Comparison of ENCODE assay signal across 9 cellular contexts in genomic region chr16:11682655-11683096, GRCh38. TPM values are rescaled to one million over a fixed set of nuclear protein-coding genes. Genes with fewer than 3 reads are reported as not detected.
DNase-seq lines count a peak whose midpoint lies in the region; ATAC-seq, FAIRE-seq and TF ChIP-seq lines count a peak whose summit lies in the region.
"Had no signal": no experiment of that assay in that cellular context is flagged by ENCODE, and none has a peak within 500 bp of the region (broad histone marks: within the 10 kb centered on the region; RNA-seq: fewer than 3 reads in every experiment).

No MANE protein-coding gene starts in this region.

- no peaks in the 10 kb centered on the region for H3K27me3 ChIP-seq in CD4-positive, alpha-beta memory T cell (ENCODE audit: insufficient read depth, low read length)
- H3K27me3 ChIP-seq in HAP-1 (ENCODE audit: low read depth) (no peaks in the 10 kb centered on the region), upper lobe of right lung (no peaks in the 10 kb centered on the region)

- DNase-seq in CD4-positive, alpha-beta memory T cell: no peak
- peak; percentile 60 for DNase-seq in H54 (ENCODE audit: insufficient read length, low spot score)
- peak; percentile 9 for DNase-seq in activated B cell treated with CpG ODN at 0.5 μM for 24 hours
- no peak for DNase-seq in mucosa of descending colon
- DNase-seq in HAP-1 (ENCODE audit: low spot score in 2 of 2): no peak
- no peak for DNase-seq in GM19238 (ENCODE audit: insufficient read length, low spot score)
- DNase-seq in upper lobe of right lung: no peak
- no peak for DNase-seq in LoVo (ENCODE audit: low spot score)

- in situ Hi-C loops in HAP-1 (cut with MboI; ENCODE audit: low sequenced_read_pairs): no loop called here

- no peak for TF ChIP-seq CTCF in activated B cell treated with CpG ODN at 0.5 μM for 24 hours (IDR thresholded peaks at IDR 0.05)
- TF ChIP-seq CTCF in mucosa of descending colon (IDR thresholded peaks at IDR 0.05): no peak
- no peak for TF ChIP-seq CTCF in upper lobe of right lung (IDR thresholded peaks at IDR 0.05)

- no peaks in the 10 kb centered on the region for H3K9me3 Mint-ChIP-seq in CD4-positive, alpha-beta memory T cell
- H3K9me3 Mint-ChIP-seq in activated B cell treated with CpG ODN at 0.5 μM for 24 hours: no peaks in the 10 kb centered on the region

- H3K4me3 ChIP-seq in CD4-positive, alpha-beta memory T cell (ENCODE audit: low read length in 2 of 2): no peak overlapping the region
- H3K4me3 ChIP-seq in mucosa of descending colon (no peak overlapping the region), HAP-1 (no peak overlapping the region), upper lobe of right lung (no peak overlapping the region)

- peak; percentile 22 for ATAC-seq in activated B cell treated with CpG ODN at 0.5 μM for 24 hours (ENCODE audit: low read depth)
- peak; percentile 29 for ATAC-seq in mucosa of descending colon
- ATAC-seq in upper lobe of right lung: no peak

- POLR2A ChIA-PET in CD4-positive, alpha-beta memory T cell (lab: Charles Lee; ENCODE audit: partially characterized antibody): no interaction called here
- POLR2A ChIA-PET in activated B cell treated with CpG ODN at 0.5 μM for 24 hours (lab: Charles Lee): interaction anchor here (0.9 to 1.8 kb wide), 10 partner anchors 8 to 738 kb away, joined by 3 to 23 read pairs (median 6); partner anchors contain the start of genes CLEC16A, LITAF, SNN and SOCS1

- intact Hi-C loops in CD4-positive, alpha-beta memory T cell (cut with micrococcal nuclease): no loop called here
- intact Hi-C loops in activated B cell treated with CpG ODN at 0.5 μM for 24 hours (cut with micrococcal nuclease) (loop anchor here (1.0 to 10.0 kb wide), 4 partner anchors 13 to 578 kb away; partner anchors contain the start of gene SOCS1), mucosa of descending colon (cut with DNase I, micrococcal nuclease) (no loop called here), upper lobe of right lung (cut with DNase I) (no loop called here)

- H3K27ac ChIP-seq in CD4-positive, alpha-beta memory T cell (ENCODE audit: low read depth, low read length): no peak overlapping the region
- no peak overlapping the region for H3K27ac ChIP-seq in upper lobe of right lung

- CTCF ChIA-PET in CD4-positive, alpha-beta memory T cell (lab: Charles Lee; ENCODE audit: partially characterized antibody): no interaction called here
- CTCF ChIA-PET in activated B cell treated with CpG ODN at 0.5 μM for 24 hours (lab: Charles Lee): interaction anchor here (1.4 kb wide), 1 partner anchor 718 kb away, joined by 4 read pairs; no protein-coding TSS in a partner anchor

- peaks cover 39% of the 10 kb centered on the region for H3K4me1 ChIP-seq in CD4-positive, alpha-beta memory T cell (ENCODE audit: insufficient read depth, low read length)
- H3K4me1 ChIP-seq in mucosa of descending colon (ENCODE audit: low read depth) (peaks cover 19% of the 10 kb centered on the region), HAP-1 (no peaks in the 10 kb centered on the region), upper lobe of right lung (peaks cover 22% of the 10 kb centered on the region)

- TF ChIP-seq POLR2A in H54 (IDR thresholded peaks at IDR 0.05; ENCODE audit: low read depth, low read length): no peak

- H3K4me3 Mint-ChIP-seq in CD4-positive, alpha-beta memory T cell: peak overlapping the region in 3 of 8 donors; percentile 5 to 46 (median 17)
- H3K4me3 Mint-ChIP-seq in activated B cell treated with CpG ODN at 0.5 μM for 24 hours: peak overlapping the region; percentile 61

- H3K36me3 Mint-ChIP-seq in CD4-positive, alpha-beta memory T cell: peaks cover 39 to 90% of the 10 kb centered on the region in 2 donors
- peaks cover 80% of the 10 kb centered on the region for H3K36me3 Mint-ChIP-seq in activated B cell treated with CpG ODN at 0.5 μM for 24 hours (ENCODE audit: low read depth)

- H3K36me3 ChIP-seq in CD4-positive, alpha-beta memory T cell (ENCODE audit: insufficient read depth, low read length): peaks cover 69% of the 10 kb centered on the region
- H3K36me3 ChIP-seq in mucosa of descending colon (ENCODE audit: low read depth): peaks cover 7% of the 10 kb centered on the region
- peaks cover 50% of the 10 kb centered on the region for H3K36me3 ChIP-seq in HAP-1 (replicated peaks)
- H3K36me3 ChIP-seq in upper lobe of right lung: peaks cover 96% of the 10 kb centered on the region

- H3K27me3 Mint-ChIP-seq in CD4-positive, alpha-beta memory T cell: no peaks in the 10 kb centered on the region
- no peaks in the 10 kb centered on the region for H3K27me3 Mint-ChIP-seq in activated B cell treated with CpG ODN at 0.5 μM for 24 hours

- FAIRE-seq in H54 (lab: Jason Lieb, UNC): peak; percentile 52
- FAIRE-seq: H1 had no signal

- H3K27ac Mint-ChIP-seq in CD4-positive, alpha-beta memory T cell: peak overlapping the region; percentile 1 to 93 (median 79)
- peak overlapping the region; percentile 88 for H3K27ac Mint-ChIP-seq in activated B cell treated with CpG ODN at 0.5 μM for 24 hours

- no peaks in the 10 kb centered on the region for H3K9me3 ChIP-seq in CD4-positive, alpha-beta memory T cell (ENCODE audit: control insufficient read depth in 1 of 2, low read length in 2 of 2)
- H3K9me3 ChIP-seq in mucosa of descending colon (no peaks in the 10 kb centered on the region), HAP-1 (no peaks in the 10 kb centered on the region), upper lobe of right lung (no peaks in the 10 kb centered on the region)

- H3K4me1 Mint-ChIP-seq in CD4-positive, alpha-beta memory T cell: peaks cover 19 to 66% (median 43%) of the 10 kb centered on the region in 4 donors
- H3K4me1 Mint-ChIP-seq in activated B cell treated with CpG ODN at 0.5 μM for 24 hours: peaks cover 98% of the 10 kb centered on the region

RNA-seq across cellular contexts. Expression of gene SNN, which starts 14.4 kb away (rescaled TPM):
- total RNA-seq in CD4-positive, alpha-beta memory T cell: 10 to 100 TPM; 19.2 to 20.4 TPM
- polyA plus RNA-seq in CD4-positive, alpha-beta memory T cell: 10 to 100 TPM; 16.1 to 16.7 TPM
- total RNA-seq in activated B cell treated with CpG ODN at 0.5 μM for 24 hours: 31.9 and 32.1 TPM in 2 replicates
- 10 to 100 TPM in 1 of 3 donors, 1 to 10 TPM in 2; 2.3 to 22.1 (median 4.2) TPM for total RNA-seq in mucosa of descending colon
- 31.1 TPM for total RNA-seq in upper lobe of right lung

RNA-seq across cellular contexts. Expression of gene TXNDC11, which starts 60.0 kb away (rescaled TPM):
- 10 to 100 TPM; 51.7 to 59.8 TPM for total RNA-seq in CD4-positive, alpha-beta memory T cell
- polyA plus RNA-seq in CD4-positive, alpha-beta memory T cell: 10 to 100 TPM; 54.7 to 62.6 TPM
- 54.3 and 63.2 TPM in 2 replicates for total RNA-seq in activated B cell treated with CpG ODN at 0.5 μM for 24 hours
- 10 to 100 TPM; 52.3 to 71.9 (median 60.3) TPM for total RNA-seq in mucosa of descending colon
- total RNA-seq in upper lobe of right lung: 99.2 TPM

Comparison
In these comparisons a context has a peak if more than half of its experiments do, and no peak if none do; other contexts are left out.
1. DNase-seq: peak in H54 (single experiment) and activated B cell treated with CpG ODN at 0.5 μM for 24 hours (single experiment); none in CD4-positive, alpha-beta memory T cell (0 of 5), mucosa of descending colon (0 of 3), HAP-1 (0 of 2), GM19238 (single experiment), upper lobe of right lung (single experiment) and LoVo (single experiment).